Comparison of ENCODE assay signal across 11 cellular contexts in genomic region chr4:139858436-139859225, GRCh38.
A peak's percentile ranks its signal among the peaks of the same experiment; 100 is the strongest.
DNase-seq lines count a peak whose midpoint lies in the region; ATAC-seq, FAIRE-seq and TF ChIP-seq lines count a peak whose summit lies in the region.
"Had no signal": no experiment of that assay in that cellular context is flagged by ENCODE, and none has a peak within 500 bp of the region (broad histone marks: within the 10 kb centered on the region; RNA-seq: fewer than 3 reads in every experiment).

No MANE protein-coding gene starts in this region.

- POLR2A ChIA-PET in naive thymus-derived CD8-positive, alpha-beta T cell (lab: Charles Lee): no interaction called here

- H3K4me3 Mint-ChIP-seq in activated T-cell treated with anti-CD3 and anti-CD28 coated beads, Interleukin-2, amount 50 U/mL, for 72 hours: peak overlapping the region; percentile 31 to 68
- H3K4me3 Mint-ChIP-seq in naive thymus-derived CD8-positive, alpha-beta T cell: no peak overlapping the region
- H3K4me3 Mint-ChIP-seq: WTC11 had no signal

- peak overlapping the region; percentile 20 for H3K27ac Mint-ChIP-seq in activated T-cell treated with anti-CD3 and anti-CD28 coated beads, Interleukin-2, amount 50 U/mL, for 72 hours
- H3K27ac Mint-ChIP-seq in naive thymus-derived CD8-positive, alpha-beta T cell: no peak overlapping the region

- no peak overlapping the region for H3K4me3 ChIP-seq in GM12864 (ENCODE audit: low read depth, low read length)

- no peak for TF ChIP-seq CTCF in GM12864 (IDR thresholded peaks at IDR 0.05; ENCODE audit: low read depth, low read length, missing control alignments)

- peak; percentile 95 for ATAC-seq in HG02885 (IDR thresholded peaks at IDR 0.05; ENCODE audit: poor library complexity, unreplicated experiment)
- peak; percentile 96 to 97 for ATAC-seq in activated T-cell treated with anti-CD3 and anti-CD28 coated beads, Interleukin-2, amount 50 U/mL, for 72 hours (replicated peaks in 1 of 2)
- ATAC-seq in naive thymus-derived CD8-positive, alpha-beta T cell: no peak
- ATAC-seq: WTC11 had no signal

- peaks cover 46% of the 10 kb centered on the region for H3K4me1 Mint-ChIP-seq in activated T-cell treated with anti-CD3 and anti-CD28 coated beads, Interleukin-2, amount 50 U/mL, for 72 hours (ENCODE audit: low read depth)
- peaks cover 8 to 28% (median 19%) of the 10 kb centered on the region in 4 donors for H3K4me1 Mint-ChIP-seq in naive thymus-derived CD8-positive, alpha-beta T cell

- DNase-seq in GM12864 (ENCODE audit: low read depth) (peak; percentile 7), GM19239 (ENCODE audit: insufficient read length, low spot score) (peak; percentile 9), hippocampal formation (lab: John Stamatoyannopoulos, UW) (no peak), NCI-H510A (lab: John Stamatoyannopoulos, UW) (no peak), NCI-H2227 (lab: John Stamatoyannopoulos, UW; ENCODE audit: unreplicated experiment) (no peak)
- DNase-seq in activated T-cell treated with anti-CD3 and anti-CD28 coated beads, Interleukin-2, amount 50 U/mL, for 72 hours: peak; percentile 40 to 43
- DNase-seq in naive thymus-derived CD8-positive, alpha-beta T cell: no peak
- DNase-seq: NK-92 treated with Interleukin-12 subunit alpha and Interleukin-12 subunit beta, amount 100 ng/mL, for 24 hours; stimulated activated naive CD4-positive, alpha-beta T cell treated with Interleukin-2 at 50 U/mL for 16 hours had no signal

- H3K9me3 Mint-ChIP-seq in activated T-cell treated with anti-CD3 and anti-CD28 coated beads, Interleukin-2, amount 50 U/mL, for 72 hours: no peaks in the 10 kb centered on the region
- H3K9me3 Mint-ChIP-seq in naive thymus-derived CD8-positive, alpha-beta T cell: no peaks in the 10 kb centered on the region
- H3K9me3 Mint-ChIP-seq: WTC11 had no signal

- H3K27me3 Mint-ChIP-seq in activated T-cell treated with anti-CD3 and anti-CD28 coated beads, Interleukin-2, amount 50 U/mL, for 72 hours (ENCODE audit: low read depth): peaks cover 60% of the 10 kb centered on the region
- H3K27me3 Mint-ChIP-seq in naive thymus-derived CD8-positive, alpha-beta T cell: no peaks in the 10 kb centered on the region

- no peaks in the 10 kb centered on the region for H3K36me3 Mint-ChIP-seq in activated T-cell treated with anti-CD3 and anti-CD28 coated beads, Interleukin-2, amount 50 U/mL, for 72 hours (ENCODE audit: insufficient read depth in 2 of 2)
- peaks cover 3 to 4% (median 3%) of the 10 kb centered on the region in 3 donors for H3K36me3 Mint-ChIP-seq in naive thymus-derived CD8-positive, alpha-beta T cell
- H3K36me3 Mint-ChIP-seq: WTC11 had no signal

- no peak for FAIRE-seq in GM19239 (lab: Jason Lieb, UNC)

Comparison
In these comparisons a context has a peak if more than half of its experiments do, and no peak if none do; other contexts are left out.
1. DNase-seq: peak in GM12864 (single experiment), GM19239 (single experiment) and activated T-cell treated with anti-CD3 and anti-CD28 coated beads, Interleukin-2, amount 50 U/mL, for 72 hours (2 of 2); none in hippocampal formation (0 of 2), naive thymus-derived CD8-positive, alpha-beta T cell (0 of 10), NCI-H510A (single experiment) and NCI-H2227 (single experiment).
2. ATAC-seq: peak in HG02885 (single experiment) and activated T-cell treated with anti-CD3 and anti-CD28 coated beads, Interleukin-2, amount 50 U/mL, for 72 hours (2 of 2); none in naive thymus-derived CD8-positive, alpha-beta T cell (0 of 2).
3. H3K4me3 Mint-ChIP-seq: peak in activated T-cell treated with anti-CD3 and anti-CD28 coated beads, Interleukin-2, amount 50 U/mL, for 72 hours (2 of 2); none in naive thymus-derived CD8-positive, alpha-beta T cell (0 of 10).